In the genomic region with DNA sequence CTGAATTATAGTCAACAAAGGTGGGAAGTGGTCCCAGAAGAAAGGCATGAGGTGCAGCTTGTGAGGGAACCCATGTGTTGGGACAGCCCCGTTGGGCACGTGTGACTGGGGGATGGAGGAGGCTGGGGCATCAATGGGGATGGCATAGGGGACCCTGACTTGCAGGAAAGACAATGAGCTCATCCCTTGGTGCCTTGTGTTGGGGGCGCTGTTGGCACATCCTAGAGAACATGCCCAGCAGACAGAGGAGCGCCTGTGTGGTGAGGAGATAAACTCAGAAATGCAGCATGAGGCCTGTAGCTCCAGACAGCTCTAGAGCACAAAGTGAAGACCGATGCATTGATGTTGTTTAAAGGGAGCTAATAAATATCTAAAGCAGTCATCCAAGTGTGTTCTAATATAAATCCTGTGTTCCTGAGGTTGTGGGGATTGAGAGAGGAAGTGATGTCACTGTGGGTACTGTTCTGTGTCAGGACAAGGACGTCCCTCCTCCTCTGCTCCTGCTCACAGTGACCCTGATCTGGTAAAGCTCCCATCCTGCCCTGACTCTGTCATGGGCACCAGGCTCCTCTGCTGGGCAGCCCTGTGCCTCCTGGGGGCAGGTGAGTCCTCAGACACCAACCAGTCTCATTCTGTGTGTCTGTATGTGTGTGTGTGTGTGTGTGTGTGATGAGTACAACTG, we compare ENCODE assay signal across 1 cellular context.
TF ChIP-seq lines count a peak whose summit lies in the region.

No MANE protein-coding gene starts in this region.

TF ChIP-seq in SK-N-SH, 30 proteins besides CTCF, POLR2A, EP300 and RAD21 (continued from another document):
- TF ChIP-seq, protein P1, sequence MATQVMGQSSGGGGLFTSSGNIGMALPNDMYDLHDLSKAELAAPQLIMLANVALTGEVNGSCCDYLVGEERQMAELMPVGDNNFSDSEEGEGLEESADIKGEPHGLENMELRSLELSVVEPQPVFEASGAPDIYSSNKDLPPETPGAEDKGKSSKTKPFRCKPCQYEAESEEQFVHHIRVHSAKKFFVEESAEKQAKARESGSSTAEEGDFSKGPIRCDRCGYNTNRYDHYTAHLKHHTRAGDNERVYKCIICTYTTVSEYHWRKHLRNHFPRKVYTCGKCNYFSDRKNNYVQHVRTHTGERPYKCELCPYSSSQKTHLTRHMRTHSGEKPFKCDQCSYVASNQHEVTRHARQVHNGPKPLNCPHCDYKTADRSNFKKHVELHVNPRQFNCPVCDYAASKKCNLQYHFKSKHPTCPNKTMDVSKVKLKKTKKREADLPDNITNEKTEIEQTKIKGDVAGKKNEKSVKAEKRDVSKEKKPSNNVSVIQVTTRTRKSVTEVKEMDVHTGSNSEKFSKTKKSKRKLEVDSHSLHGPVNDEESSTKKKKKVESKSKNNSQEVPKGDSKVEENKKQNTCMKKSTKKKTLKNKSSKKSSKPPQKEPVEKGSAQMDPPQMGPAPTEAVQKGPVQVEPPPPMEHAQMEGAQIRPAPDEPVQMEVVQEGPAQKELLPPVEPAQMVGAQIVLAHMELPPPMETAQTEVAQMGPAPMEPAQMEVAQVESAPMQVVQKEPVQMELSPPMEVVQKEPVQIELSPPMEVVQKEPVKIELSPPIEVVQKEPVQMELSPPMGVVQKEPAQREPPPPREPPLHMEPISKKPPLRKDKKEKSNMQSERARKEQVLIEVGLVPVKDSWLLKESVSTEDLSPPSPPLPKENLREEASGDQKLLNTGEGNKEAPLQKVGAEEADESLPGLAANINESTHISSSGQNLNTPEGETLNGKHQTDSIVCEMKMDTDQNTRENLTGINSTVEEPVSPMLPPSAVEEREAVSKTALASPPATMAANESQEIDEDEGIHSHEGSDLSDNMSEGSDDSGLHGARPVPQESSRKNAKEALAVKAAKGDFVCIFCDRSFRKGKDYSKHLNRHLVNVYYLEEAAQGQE (IDR thresholded peaks at IDR 0.05; ENCODE audit: low read depth, low read length) = no peak
- TF ChIP-seq POLR2AphosphoS5 (IDR thresholded peaks at IDR 0.05; ENCODE audit: low read depth, low read length) (no peak), GABPA (IDR thresholded peaks at IDR 0.05; ENCODE audit: low read depth) (no peak), RCOR1 (IDR thresholded peaks at IDR 0.05; ENCODE audit: low read length) (no peak), RXRA (IDR thresholded peaks at IDR 0.05; ENCODE audit: borderline replicate concordance, low read depth) (no peak), GATA2 (CRISPR knock-in tag; IDR thresholded peaks at IDR 0.05) (no peak), SMC3 (IDR thresholded peaks at IDR 0.05; ENCODE audit: low read depth, low read length) (no peak), FOSL2 (IDR thresholded peaks at IDR 0.05; ENCODE audit: borderline replicate concordance, low read depth) (no peak), SIN3A (IDR thresholded peaks at IDR 0.05; ENCODE audit: borderline replicate concordance, low read depth, low read length) (no peak)
- TF ChIP-seq, protein P2, sequence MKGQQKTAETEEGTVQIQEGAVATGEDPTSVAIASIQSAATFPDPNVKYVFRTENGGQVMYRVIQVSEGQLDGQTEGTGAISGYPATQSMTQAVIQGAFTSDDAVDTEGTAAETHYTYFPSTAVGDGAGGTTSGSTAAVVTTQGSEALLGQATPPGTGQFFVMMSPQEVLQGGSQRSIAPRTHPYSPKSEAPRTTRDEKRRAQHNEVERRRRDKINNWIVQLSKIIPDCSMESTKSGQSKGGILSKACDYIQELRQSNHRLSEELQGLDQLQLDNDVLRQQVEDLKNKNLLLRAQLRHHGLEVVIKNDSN (IDR thresholded peaks at IDR 0.05; ENCODE audit: borderline replicate concordance, low read depth) = no peak
- TF ChIP-seq, protein P3, sequence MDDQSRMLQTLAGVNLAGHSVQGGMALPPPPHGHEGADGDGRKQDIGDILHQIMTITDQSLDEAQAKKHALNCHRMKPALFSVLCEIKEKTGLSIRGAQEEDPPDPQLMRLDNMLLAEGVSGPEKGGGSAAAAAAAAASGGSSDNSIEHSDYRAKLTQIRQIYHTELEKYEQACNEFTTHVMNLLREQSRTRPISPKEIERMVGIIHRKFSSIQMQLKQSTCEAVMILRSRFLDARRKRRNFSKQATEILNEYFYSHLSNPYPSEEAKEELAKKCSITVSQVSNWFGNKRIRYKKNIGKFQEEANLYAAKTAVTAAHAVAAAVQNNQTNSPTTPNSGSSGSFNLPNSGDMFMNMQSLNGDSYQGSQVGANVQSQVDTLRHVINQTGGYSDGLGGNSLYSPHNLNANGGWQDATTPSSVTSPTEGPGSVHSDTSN (IDR thresholded peaks at IDR 0.05) = no peak
